23 cellular contexts compared by ENCODE assay signal in the genomic region with DNA sequence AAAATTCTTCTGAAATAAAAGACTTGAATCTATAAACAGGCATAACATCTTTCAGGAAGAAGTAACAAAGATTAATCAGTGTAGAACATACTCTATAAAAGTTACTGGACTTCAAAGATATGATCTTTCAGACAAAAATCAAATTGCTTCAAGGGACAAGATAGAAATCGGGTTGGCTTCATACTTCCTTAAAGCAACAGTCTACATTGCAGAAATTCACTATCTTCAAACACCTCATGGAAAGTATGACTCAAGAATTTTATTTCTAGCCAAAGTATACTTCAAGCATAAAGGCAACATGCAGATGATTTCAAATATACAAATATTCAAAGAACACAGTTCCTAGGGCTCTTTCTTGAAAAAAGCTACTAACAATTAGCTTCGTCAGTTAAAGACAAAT.
A peak's percentile ranks its signal among the peaks of the same experiment; 100 is the strongest.
DNase-seq lines count a peak whose midpoint lies in the region; ATAC-seq and TF ChIP-seq lines count a peak whose summit lies in the region.
"Had no signal": no experiment of that assay in that cellular context is flagged by ENCODE, and none has a peak within 500 bp of the region (broad histone marks: within the 10 kb centered on the region; RNA-seq: fewer than 3 reads in every experiment).

No MANE protein-coding gene starts in this region.

- H3K27me3 Mint-ChIP-seq in activated naive CD8-positive, alpha-beta T cell treated with anti-CD3 and anti-CD28 coated beads, Interleukin-2, amount 50 U/mL, for 24 hours = no peaks in the 10 kb centered on the region
- peaks cover 4% of the 10 kb centered on the region for H3K27me3 Mint-ChIP-seq in activated CD8-positive, alpha-beta T cell treated with anti-CD3 and anti-CD28 coated beads for 36 hours

- H3K4me1 Mint-ChIP-seq in activated naive CD8-positive, alpha-beta T cell treated with anti-CD3 and anti-CD28 coated beads, Interleukin-2, amount 50 U/mL, for 24 hours = no peaks in the 10 kb centered on the region
- no peaks in the 10 kb centered on the region for H3K4me1 Mint-ChIP-seq in activated CD8-positive, alpha-beta T cell treated with anti-CD3 and anti-CD28 coated beads for 36 hours (ENCODE audit: low read depth)
- H3K4me1 Mint-ChIP-seq: activated CD4-positive, alpha-beta T cell treated with anti-CD3 and anti-CD28 coated beads, Interleukin-2, amount 10 ng/mL, durations not matched to agents 24 days and 14 days had no signal

- no peaks in the 10 kb centered on the region for H3K36me3 Mint-ChIP-seq in activated naive CD8-positive, alpha-beta T cell treated with anti-CD3 and anti-CD28 coated beads, Interleukin-2, amount 50 U/mL, for 24 hours (ENCODE audit: low read depth)
- no peaks in the 10 kb centered on the region for H3K36me3 Mint-ChIP-seq in activated CD8-positive, alpha-beta T cell treated with anti-CD3 and anti-CD28 coated beads for 36 hours (ENCODE audit: low read depth)

- H3K27ac Mint-ChIP-seq in activated naive CD8-positive, alpha-beta T cell treated with anti-CD3 and anti-CD28 coated beads, Interleukin-2, amount 50 U/mL, for 24 hours = no peak overlapping the region
- H3K27ac Mint-ChIP-seq in activated CD8-positive, alpha-beta T cell treated with anti-CD3 and anti-CD28 coated beads for 36 hours = no peak overlapping the region
- H3K27ac Mint-ChIP-seq: activated CD4-positive, alpha-beta T cell treated with anti-CD3 and anti-CD28 coated beads, Interleukin-2, amount 10 ng/mL, durations not matched to agents 24 days and 14 days; HFFc6; T-helper 17 cell had no signal

- POLR2A ChIA-PET in activated CD8-positive, alpha-beta T cell treated with anti-CD3 and anti-CD28 coated beads for 36 hours (lab: Charles Lee) = no interaction called here

- TF ChIP-seq CTCF in activated CD8-positive, alpha-beta T cell treated with anti-CD3 and anti-CD28 coated beads for 36 hours (IDR thresholded peaks at IDR 0.05) = no peak

- DNase-seq in EH (ENCODE audit: low read depth) = peak; percentile 52
- DNase-seq in NCI-H226 = peak; percentile 5
- DNase-seq in amniotic stem cell (lab: John Stamatoyannopoulos, UW) = peak; percentile 23
- DNase-seq in fibroblast of peridontal ligament (ENCODE audit: extremely low read depth) = peak; percentile 55
- DNase-seq in activated naive CD8-positive, alpha-beta T cell treated with anti-CD3 and anti-CD28 coated beads, Interleukin-2, amount 50 U/mL, for 24 hours = no peak
- no peak for DNase-seq in activated CD8-positive, alpha-beta T cell treated with anti-CD3 and anti-CD28 coated beads for 36 hours
- DNase-seq in glomerular visceral epithelial cell (ENCODE audit: extremely low spot score) = no peak
- DNase-seq: activated CD4-positive, alpha-beta T cell treated with anti-CD3 and anti-CD28 coated beads, Interleukin-2, amount 10 ng/mL, durations not matched to agents 24 days and 14 days; activated naive CD4-positive, alpha-beta T cell; activated T-cell treated with anti-CD3 and anti-CD28 coated beads, Interleukin-2, amount 50 U/mL, for 4 hours; Calu3; DND-41; HFFc6; islet precursor cell; left ventricle myocardium superior; NCI-H2081; NCI-H345; NCI-H748 treated with DMSO at 0.1 percent for 48 hours; stimulated activated CD4-positive, alpha-beta T cell treated with anti-CD3 and anti-CD28 coated beads, Interleukin-12 subunit alpha, Interleukin-12 subunit beta, amount 100 ng/mL, for 4 hours; stimulated activated CD4-positive, alpha-beta T cell treated with anti-CD3 and anti-CD28 coated beads, Interleukin-4, amount 100 ng/mL, for 1 hour; T-helper 17 cell had no signal

- H3K4me3 Mint-ChIP-seq in activated naive CD8-positive, alpha-beta T cell treated with anti-CD3 and anti-CD28 coated beads, Interleukin-2, amount 50 U/mL, for 24 hours = no peak overlapping the region
- no peak overlapping the region for H3K4me3 Mint-ChIP-seq in activated CD8-positive, alpha-beta T cell treated with anti-CD3 and anti-CD28 coated beads for 36 hours
- H3K4me3 Mint-ChIP-seq: activated CD4-positive, alpha-beta T cell treated with anti-CD3 and anti-CD28 coated beads, Interleukin-2, amount 10 ng/mL, durations not matched to agents 24 days and 14 days; activated T-cell treated with anti-CD3 and anti-CD28 coated beads, Interleukin-2, amount 50 U/mL, for 4 hours; HFFc6; T-helper 17 cell had no signal

- CTCF ChIA-PET in activated CD8-positive, alpha-beta T cell treated with anti-CD3 and anti-CD28 coated beads for 36 hours (lab: Charles Lee) = no interaction called here

- no peak for ATAC-seq in activated naive CD8-positive, alpha-beta T cell treated with anti-CD3 and anti-CD28 coated beads, Interleukin-2, amount 50 U/mL, for 24 hours
- no peak for ATAC-seq in GM21381 (IDR thresholded peaks at IDR 0.05; ENCODE audit: unreplicated experiment)
- no peak for ATAC-seq in activated CD8-positive, alpha-beta T cell treated with anti-CD3 and anti-CD28 coated beads for 36 hours
- ATAC-seq: activated T-cell treated with anti-CD3 and anti-CD28 coated beads, Interleukin-2, amount 50 U/mL, for 4 hours; left ventricle myocardium superior; sciatic nerve; T-helper 17 cell had no signal

- intact Hi-C loops in activated CD8-positive, alpha-beta T cell treated with anti-CD3 and anti-CD28 coated beads for 36 hours (cut with micrococcal nuclease) = no loop called here

- no peaks in the 10 kb centered on the region for H3K9me3 Mint-ChIP-seq in activated naive CD8-positive, alpha-beta T cell treated with anti-CD3 and anti-CD28 coated beads, Interleukin-2, amount 50 U/mL, for 24 hours
- peaks cover 2% of the 10 kb centered on the region for H3K9me3 Mint-ChIP-seq in activated CD8-positive, alpha-beta T cell treated with anti-CD3 and anti-CD28 coated beads for 36 hours
- H3K9me3 Mint-ChIP-seq: activated CD4-positive, alpha-beta T cell treated with anti-CD3 and anti-CD28 coated beads, Interleukin-2, amount 10 ng/mL, durations not matched to agents 24 days and 14 days; activated T-cell treated with anti-CD3 and anti-CD28 coated beads, Interleukin-2, amount 50 U/mL, for 4 hours; HFFc6 had no signal

Comparison
In these comparisons a context has a peak if more than half of its experiments do, and no peak if none do; other contexts are left out.
1. DNase-seq: peak in EH (single experiment), NCI-H226 (single experiment), amniotic stem cell (single experiment) and fibroblast of peridontal ligament (single experiment); none in activated naive CD8-positive, alpha-beta T cell treated with anti-CD3 and anti-CD28 coated beads, Interleukin-2, amount 50 U/mL, for 24 hours (single experiment), activated CD8-positive, alpha-beta T cell treated with anti-CD3 and anti-CD28 coated beads for 36 hours (single experiment) and glomerular visceral epithelial cell (single experiment).